21 cellular contexts compared by ENCODE assay signal in genomic region chr11:130164221-130164570, GRCh38. TPM values are rescaled to one million over a fixed set of nuclear protein-coding genes. Genes with fewer than 3 reads are reported as not detected.
DNase-seq lines count a peak whose midpoint lies in the region; ATAC-seq, FAIRE-seq and TF ChIP-seq lines count a peak whose summit lies in the region.
"Had no signal": no experiment of that assay in that cellular context is flagged by ENCODE, and none has a peak within 500 bp of the region (broad histone marks: within the 10 kb centered on the region; RNA-seq: fewer than 3 reads in every experiment).

No MANE protein-coding gene starts in this region.

- no peaks in the 10 kb centered on the region for H4K20me1 ChIP-seq in OCI-LY7 (ENCODE audit: insufficient read depth, low read length)

- peaks cover 9% of the 10 kb centered on the region for H3K4me1 Mint-ChIP-seq in activated CD4-positive, alpha-beta memory T cell treated with anti-CD3 and anti-CD28 coated beads, Interleukin-2, amount 10 ng/mL, durations not matched to agents 7 days and 5 days

- peak overlapping the region; percentile 56; the same call in 1 of the 2 replicates for H3K4me3 ChIP-seq in BE2C (ENCODE audit: low read depth, low read length)
- H3K4me3 ChIP-seq in OCI-LY7 (ENCODE audit: low read depth, low read length, poor library complexity, severe bottlenecking): peak overlapping the region; percentile 74
- H3K4me3 ChIP-seq in small intestine (ENCODE audit: low read depth in 1 of 2, low read length in 2 of 2): no peak overlapping the region

- H3K4me2 ChIP-seq in OCI-LY7 (ENCODE audit: low read length): peak overlapping the region; percentile 95

- H3K9me3 ChIP-seq in BE2C: no peaks in the 10 kb centered on the region
- no peaks in the 10 kb centered on the region for H3K9me3 ChIP-seq in OCI-LY7 (ENCODE audit: low read length)
- no peaks in the 10 kb centered on the region for H3K9me3 ChIP-seq in small intestine (ENCODE audit: control insufficient read depth, low read depth)

- H3K9me3 Mint-ChIP-seq in activated CD4-positive, alpha-beta memory T cell treated with anti-CD3 and anti-CD28 coated beads, Interleukin-2, amount 10 ng/mL, durations not matched to agents 7 days and 5 days: no peaks in the 10 kb centered on the region
- H3K9me3 Mint-ChIP-seq: activated CD4-positive, alpha-beta T cell treated with anti-CD3 and anti-CD28 coated beads, Interleukin-2, amount 10 ng/mL, durations not matched to agents 24 days and 14 days; activated T-cell treated with anti-CD3 and anti-CD28 coated beads, Interleukin-2, amount 50 U/mL, for 4 hours; mesothelial cell of epicardium; natural killer cell; T-helper 2 cell treated with Interferon-gamma antibody and Interleukin-4, amounts not matched to agents 5 μg/mL and 100 μg/mL, for 36 hours had no signal

- ATAC-seq in left cardiac atrium: no peak
- ATAC-seq in activated CD4-positive, CD25-positive, alpha-beta regulatory T cell treated with anti-CD3 and anti-CD28 coated beads, Interleukin-2, amount 50 U/mL, for 24 hours: no peak
- ATAC-seq: activated T-cell treated with anti-CD3 and anti-CD28 coated beads, Interleukin-2, amount 50 U/mL, for 4 hours; natural killer cell had no signal

- H3K79me2 ChIP-seq in OCI-LY7 (ENCODE audit: insufficient read depth, low read depth, low read length): peaks cover 94% of the 10 kb centered on the region

- H3K36me3 ChIP-seq in BE2C (no peaks in the 10 kb centered on the region), OCI-LY7 (ENCODE audit: insufficient read depth, low read length) (peaks cover 58% of the 10 kb centered on the region; the same call in 1 of the 2 replicates), small intestine (ENCODE audit: control insufficient read depth in 2 of 2, insufficient read depth in 2 of 2, low read length in 2 of 2) (no peaks in the 10 kb centered on the region)

- 16 to 57% (median 45%) methylated on average over 2 of the region's 2 CpGs for WGBS in small intestine, 3 donors

- no peak for FAIRE-seq in small intestine (lab: Jason Lieb, UNC)
- FAIRE-seq: A204.1, G401.6, urothelium cell line had no signal

- BruUV-seq in OCI-LY7 (replicated peaks; lab: Mats Ljungman, UMichigan): no TSS peak

- peaks cover 3% of the 10 kb centered on the region; the same call in 1 of the 2 replicates for H3K4me1 ChIP-seq in BE2C
- peaks cover 81% of the 10 kb centered on the region for H3K4me1 ChIP-seq in OCI-LY7 (ENCODE audit: insufficient read depth, low read length, poor library complexity, severe bottlenecking)
- H3K4me1 ChIP-seq in small intestine (ENCODE audit: control insufficient read depth in 2 of 2, insufficient read depth in 1 of 2, low read depth in 1 of 2, low read length in 1 of 2): no peaks in the 10 kb centered on the region

- DNase-seq in BE2C: no peak
- DNase-seq in OCI-LY7 (ENCODE audit: low spot score): no peak
- DNase-seq in epithelial cell of prostate (ENCODE audit: low read depth, low spot score): no peak
- no peak for DNase-seq in small intestine
- DNase-seq in left cardiac atrium: no peak
- no peak for DNase-seq in occipital lobe (lab: John Stamatoyannopoulos, UW)
- DNase-seq in activated CD4-positive, alpha-beta memory T cell treated with anti-CD3 and anti-CD28 coated beads, Interleukin-2, amount 10 ng/mL, durations not matched to agents 7 days and 5 days: no peak
- DNase-seq: activated CD4-positive, alpha-beta T cell treated with anti-CD3 and anti-CD28 coated beads, Interleukin-2, amount 10 ng/mL, durations not matched to agents 24 days and 14 days; activated T-cell treated with anti-CD3 and anti-CD28 coated beads, Interleukin-2, amount 50 U/mL, for 4 hours; KG1; natural killer cell; NCI-H1436 treated with DMSO at 0.1 percent for 48 hours; NCI-H446 treated with DMSO at 0.1 percent for 48 hours; Right ventricle myocardium superior; stimulated activated CD4-positive, alpha-beta T cell treated with anti-CD3 and anti-CD28 coated beads, Interleukin-2, amount 100 ng/mL, for 24 hours had no signal

- H3K4me3 Mint-ChIP-seq in activated CD4-positive, alpha-beta memory T cell treated with anti-CD3 and anti-CD28 coated beads, Interleukin-2, amount 10 ng/mL, durations not matched to agents 7 days and 5 days: no peak overlapping the region
- H3K4me3 Mint-ChIP-seq: activated CD4-positive, alpha-beta T cell treated with anti-CD3 and anti-CD28 coated beads, Interleukin-2, amount 10 ng/mL, durations not matched to agents 24 days and 14 days; activated T-cell treated with anti-CD3 and anti-CD28 coated beads, Interleukin-2, amount 50 U/mL, for 4 hours; mesothelial cell of epicardium; natural killer cell; T-helper 2 cell treated with Interferon-gamma antibody and Interleukin-4, amounts not matched to agents 5 μg/mL and 100 μg/mL, for 36 hours had no signal

- H3K36me3 Mint-ChIP-seq in activated CD4-positive, alpha-beta memory T cell treated with anti-CD3 and anti-CD28 coated beads, Interleukin-2, amount 10 ng/mL, durations not matched to agents 7 days and 5 days (ENCODE audit: low read depth): peaks cover 2% of the 10 kb centered on the region
- H3K36me3 Mint-ChIP-seq: mesothelial cell of epicardium had no signal

- no peak overlapping the region for H3K27ac Mint-ChIP-seq in activated CD4-positive, alpha-beta memory T cell treated with anti-CD3 and anti-CD28 coated beads, Interleukin-2, amount 10 ng/mL, durations not matched to agents 7 days and 5 days
- H3K27ac Mint-ChIP-seq: activated CD4-positive, alpha-beta T cell treated with anti-CD3 and anti-CD28 coated beads, Interleukin-2, amount 10 ng/mL, durations not matched to agents 24 days and 14 days; mesothelial cell of epicardium; natural killer cell; T-helper 2 cell treated with Interferon-gamma antibody and Interleukin-4, amounts not matched to agents 5 μg/mL and 100 μg/mL, for 36 hours had no signal

- H3K27ac ChIP-seq in OCI-LY7 (ENCODE audit: low read depth, low read length, poor library complexity, severe bottlenecking): peak overlapping the region; percentile 93
- peak overlapping the region; percentile 34 for H3K27ac ChIP-seq in epithelial cell of prostate
- H3K27ac ChIP-seq in small intestine (ENCODE audit: low read depth in 1 of 2, low read length in 1 of 2): peak overlapping the region; percentile 17 to 62

- TF ChIP-seq CTCF in BE2C (IDR thresholded peaks at IDR 0.05; ENCODE audit: low read depth, low read length) (no peak), OCI-LY7 (conservative IDR thresholded peaks at IDR 0.05; ENCODE audit: low read length) (no peak)

- no peak overlapping the region for H2AFZ ChIP-seq in OCI-LY7 (ENCODE audit: low read length)

- intact Hi-C loops in OCI-LY7 (cut with micrococcal nuclease; ENCODE audit: unreplicated experiment): loop anchor here (5.0 kb wide), 2 partner anchors 1542 to 1692 kb away; no protein-coding TSS in a partner anchor
- intact Hi-C loops in left cardiac atrium (cut with DNase I): no loop called here

- peaks cover 60% of the 10 kb centered on the region for H3K27me3 Mint-ChIP-seq in activated CD4-positive, alpha-beta memory T cell treated with anti-CD3 and anti-CD28 coated beads, Interleukin-2, amount 10 ng/mL, durations not matched to agents 7 days and 5 days

- CTCF ChIA-PET in OCI-LY7 (lab: Charles Lee; ENCODE audit: unreplicated experiment): interaction anchor here (0.7 to 1.2 kb wide), 2 partner anchors 13 to 299 kb away, joined by 3 read pairs; no protein-coding TSS in a partner anchor
- CTCF ChIA-PET in activated CD4-positive, alpha-beta memory T cell treated with anti-CD3 and anti-CD28 coated beads, Interleukin-2, amount 10 ng/mL, durations not matched to agents 7 days and 5 days (lab: Charles Lee): interaction anchor here (0.7 kb wide), 1 partner anchor 454 kb away, joined by 3 read pairs; no protein-coding TSS in a partner anchor

- H3K27me3 ChIP-seq in BE2C: no peaks in the 10 kb centered on the region
- H3K27me3 ChIP-seq in small intestine (ENCODE audit: control insufficient read depth in 2 of 2, insufficient read depth in 2 of 2, low read length in 2 of 2): no peaks in the 10 kb centered on the region

- no peaks in the 10 kb centered on the region for H3K9me2 ChIP-seq in OCI-LY7 (ENCODE audit: insufficient read depth, low read length)

- POLR2A ChIA-PET in OCI-LY7 (lab: Charles Lee): interaction anchor here (0.7 to 6.2 kb wide), 5 partner anchors 9 to 15 kb away, joined by 3 to 67 read pairs (median 5); no protein-coding TSS in a partner anchor
- POLR2A ChIA-PET in activated CD4-positive, alpha-beta memory T cell treated with anti-CD3 and anti-CD28 coated beads, Interleukin-2, amount 10 ng/mL, durations not matched to agents 7 days and 5 days (lab: Charles Lee): no interaction called here

RNA-seq across cellular contexts. Expression of gene ST14, which starts 4.6 kb away (rescaled TPM):
- polyA plus RNA-seq in BE2C (2012; ENCODE audit: insufficient read depth, insufficient read length, low read depth): 0.28 TPM
- 110 and 135 TPM in 2 replicates for total RNA-seq in OCI-LY7 (2014; rRNA removed; shearing (Covaris generic))
- total RNA-seq in OCI-LY7 (2022): 98.0 and 109 TPM in 2 replicates
- 100 to 1,000 TPM in 2 of 3 donors, 10 to 100 TPM in 1; 97.8 to 169 (median 116) TPM for polyA plus RNA-seq in small intestine
- total RNA-seq in left cardiac atrium: 1 to 10 TPM; 1.5 to 2.9 TPM
- not detected for total RNA-seq in occipital lobe
- total RNA-seq in activated CD4-positive, alpha-beta memory T cell treated with anti-CD3 and anti-CD28 coated beads, Interleukin-2, amount 10 ng/mL, durations not matched to agents 7 days and 5 days: not detected
- total RNA-seq: activated CD4-positive, alpha-beta T cell treated with anti-CD3 and anti-CD28 coated beads, Interleukin-2, amount 10 ng/mL, durations not matched to agents 24 days and 14 days had no signal

Comparison
In these comparisons a context has a peak if more than half of its experiments do, and no peak if none do; other contexts are left out.
1. H3K4me3 ChIP-seq: peak in BE2C (single experiment) and OCI-LY7 (single experiment); none in small intestine (0 of 2).
2. H3K27ac ChIP-seq: peak in every context shown above with its lines; median percentile 93 in OCI-LY7; 40 in small intestine; 34 in epithelial cell of prostate.
3. RNA of gene ST14, which starts 4.6 kb away (total RNA-seq): 98.0 to 135 TPM in OCI-LY7; 1.5 to 2.9 TPM in left cardiac atrium, not detected in occipital lobe (single experiment) and not detected in activated CD4-positive, alpha-beta memory T cell treated with anti-CD3 and anti-CD28 coated beads, Interleukin-2, amount 10 ng/mL, durations not matched to agents 7 days and 5 days; every median in the first group is over 10 times any median in the second.